11 cellular contexts compared by ENCODE assay signal in the genomic region with DNA sequence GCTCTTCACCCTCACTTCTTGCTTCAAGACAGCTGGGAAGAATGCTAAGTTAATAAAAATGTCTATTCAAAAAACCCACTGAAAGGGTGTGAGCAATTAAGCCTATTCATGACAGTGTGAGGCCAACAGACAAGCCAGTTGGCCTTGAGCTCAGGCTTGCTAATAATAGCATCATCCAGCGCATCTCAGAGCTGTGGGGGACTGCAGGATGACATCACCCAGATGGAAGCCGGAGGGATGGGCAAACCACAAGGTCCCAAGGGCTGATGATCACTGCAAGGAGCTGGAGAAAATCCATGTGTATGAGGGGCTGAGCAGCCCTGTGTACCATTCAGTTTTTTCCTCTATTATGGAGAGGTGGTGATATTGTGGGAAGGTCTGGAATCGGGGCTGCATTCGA.
DNase-seq lines count a peak whose midpoint lies in the region; ATAC-seq and TF ChIP-seq lines count a peak whose summit lies in the region.
"Had no signal": no experiment of that assay in that cellular context is flagged by ENCODE, and none has a peak within 500 bp of the region (broad histone marks: within the 10 kb centered on the region; RNA-seq: fewer than 3 reads in every experiment).

No MANE protein-coding gene starts in this region.

- H3K4me3 ChIP-seq in epithelial cell of esophagus (ENCODE audit: low read length), result no peak overlapping the region
- no peak overlapping the region for H3K4me3 ChIP-seq in mucosa of descending colon
- H3K4me3 ChIP-seq: right lobe of liver had no signal

- H3K9me3 Mint-ChIP-seq in type B pancreatic cell, result no peaks in the 10 kb centered on the region

- H3K27ac Mint-ChIP-seq in type B pancreatic cell, result no peak overlapping the region

- peaks cover 11% of the 10 kb centered on the region for H3K4me1 Mint-ChIP-seq in type B pancreatic cell (ENCODE audit: unreplicated experiment)

- H3K4me3 Mint-ChIP-seq in type B pancreatic cell, result no peak overlapping the region

- intact Hi-C loops in mucosa of descending colon (cut with DNase I, micrococcal nuclease), result no loop called here

- H3K9me3 ChIP-seq in mucosa of descending colon, result peaks cover under 1% of the 10 kb centered on the region
- H3K9me3 ChIP-seq: right lobe of liver had no signal

- peak; percentile 77 for DNase-seq in AG08396 (ENCODE audit: low spot score)
- peak; percentile 82 for DNase-seq in NCI-H446 treated with DMSO at 0.1 percent for 48 hours (lab: John Stamatoyannopoulos, UW)
- DNase-seq in epithelial cell of esophagus (ENCODE audit: low read depth), result peak; percentile 77
- peak in 1 of 3 donors; percentile 7 for DNase-seq in mucosa of descending colon
- no peak for DNase-seq in SKM-1 (lab: John Stamatoyannopoulos, UW; ENCODE audit: unreplicated experiment)
- no peak for DNase-seq in type B pancreatic cell (ENCODE audit: extremely low spot score, unreplicated experiment)
- DNase-seq: head of caudate nucleus, NCI-H2029 treated with DMSO at 0.1 percent for 48 hours, right lobe of liver had no signal

- H3K27me3 Mint-ChIP-seq in type B pancreatic cell, result no peaks in the 10 kb centered on the region

- TF ChIP-seq CTCF in epithelial cell of esophagus (IDR thresholded peaks at IDR 0.05; ENCODE audit: insufficient read depth, low read depth, low read length, missing control alignments) (no peak), mucosa of descending colon (IDR thresholded peaks at IDR 0.05) (no peak), type B pancreatic cell (conservative IDR thresholded peaks at IDR 0.05) (no peak)

- no peaks in the 10 kb centered on the region for H3K36me3 Mint-ChIP-seq in type B pancreatic cell

- ATAC-seq in mucosa of descending colon (peak; percentile 37), HG03097 (IDR thresholded peaks at IDR 0.05; ENCODE audit: low FRiP score, unreplicated experiment) (no peak), HG02884 (IDR thresholded peaks at IDR 0.05; ENCODE audit: unreplicated experiment) (no peak)

- H3K4me1 ChIP-seq in mucosa of descending colon (ENCODE audit: low read depth), result no peaks in the 10 kb centered on the region
- H3K4me1 ChIP-seq: right lobe of liver had no signal

- H3K36me3 ChIP-seq in mucosa of descending colon (ENCODE audit: low read depth), result no peaks in the 10 kb centered on the region
- H3K36me3 ChIP-seq: right lobe of liver had no signal

Comparison
In these comparisons a context has a peak if more than half of its experiments do, and no peak if none do; other contexts are left out.
1. DNase-seq: peak in AG08396 (single experiment), NCI-H446 treated with DMSO at 0.1 percent for 48 hours (single experiment) and epithelial cell of esophagus (single experiment); none in SKM-1 (single experiment) and type B pancreatic cell (single experiment).